In genomic region chr2:117058366-117058765, GRCh38 we compare ENCODE assay signal across 15 cellular contexts.
A peak's percentile ranks its signal among the peaks of the same experiment; 100 is the strongest.
DNase-seq lines count a peak whose midpoint lies in the region; ATAC-seq and TF ChIP-seq lines count a peak whose summit lies in the region.
"Had no signal": no experiment of that assay in that cellular context is flagged by ENCODE, and none has a peak within 500 bp of the region (broad histone marks: within the 10 kb centered on the region; RNA-seq: fewer than 3 reads in every experiment).

No MANE protein-coding gene starts in this region.

- no peaks in the 10 kb centered on the region for H3K79me2 ChIP-seq in MM.1S (ENCODE audit: low read length)

- peaks cover 6% of the 10 kb centered on the region for H3K4me1 Mint-ChIP-seq in nephron progenitor cell
- H3K4me1 Mint-ChIP-seq: activated naive CD4-positive, alpha-beta T cell treated with anti-CD3 and anti-CD28 coated beads, Interleukin-2, amount 10 ng/mL, durations not matched to agents 7 days and 5 days; central memory CD8-positive, alpha-beta T cell; stimulated activated naive CD8-positive, alpha-beta T cell treated with anti-CD3 and anti-CD28 coated beads, Interleukin-15, amount 100 ng/mL, for 72 hours had no signal

- no peaks in the 10 kb centered on the region for H3K27me3 Mint-ChIP-seq in nephron progenitor cell (ENCODE audit: low read depth, poor library complexity)
- H3K27me3 Mint-ChIP-seq: activated CD4-positive, alpha-beta memory T cell treated with anti-CD3 and anti-CD28 coated beads for 36 hours; activated naive CD4-positive, alpha-beta T cell treated with anti-CD3 and anti-CD28 coated beads, Interleukin-2, amount 10 ng/mL, durations not matched to agents 7 days and 5 days; central memory CD8-positive, alpha-beta T cell; stimulated activated naive CD8-positive, alpha-beta T cell treated with anti-CD3 and anti-CD28 coated beads, Interleukin-15, amount 100 ng/mL, for 72 hours had no signal

- H3K36me3 ChIP-seq in MM.1S (replicated peaks; ENCODE audit: insufficient read depth, low read length), result no peaks in the 10 kb centered on the region

- H3K9me3 ChIP-seq in MM.1S (replicated peaks; ENCODE audit: insufficient read depth, low read length), result no peaks in the 10 kb centered on the region

- no peaks in the 10 kb centered on the region for H4K20me1 ChIP-seq in MM.1S (ENCODE audit: insufficient read depth, low read length)

- TF ChIP-seq CTCF in MM.1S (IDR thresholded peaks at IDR 0.05; ENCODE audit: low read length), result no peak
- no peak for TF ChIP-seq CTCF in nephron progenitor cell (IDR thresholded peaks at IDR 0.05)

- H3K27ac ChIP-seq in MM.1S (ENCODE audit: low read length), result no peak overlapping the region

- peaks cover 4% of the 10 kb centered on the region; the same call in 1 of the 2 replicates for H3K4me1 ChIP-seq in MM.1S (ENCODE audit: low read length)

- no peaks in the 10 kb centered on the region for H3F3A ChIP-seq in MM.1S (ENCODE audit: insufficient read depth, low read length)

- peaks cover 13% of the 10 kb centered on the region for H3K9me3 Mint-ChIP-seq in nephron progenitor cell

- H2AFZ ChIP-seq in MM.1S (ENCODE audit: low read length), result no peak overlapping the region

- no peaks in the 10 kb centered on the region for H3K27me3 ChIP-seq in MM.1S (replicated peaks; ENCODE audit: insufficient read depth, low read length)

- H3K4me3 ChIP-seq in MM.1S (ENCODE audit: low read length), result no peak overlapping the region

- no peaks in the 10 kb centered on the region for H3K9me2 ChIP-seq in MM.1S (replicated peaks; ENCODE audit: insufficient read depth, low read length)

- peak overlapping the region; percentile 33 for H3K27ac Mint-ChIP-seq in nephron progenitor cell
- H3K27ac Mint-ChIP-seq: activated CD4-positive, alpha-beta memory T cell treated with anti-CD3 and anti-CD28 coated beads for 36 hours; activated naive CD4-positive, alpha-beta T cell treated with anti-CD3 and anti-CD28 coated beads, Interleukin-2, amount 10 ng/mL, durations not matched to agents 7 days and 5 days; CD8-positive, alpha-beta T cell had no signal

- DNase-seq in MM.1S, result peak; percentile 71
- no peak for DNase-seq in nephron progenitor cell
- DNase-seq in NCI-H2029 (lab: John Stamatoyannopoulos, UW), result no peak
- DNase-seq in iPS-NIHi7 (ENCODE audit: extremely low spot score), result no peak
- no peak for DNase-seq in stimulated activated CD4-positive, alpha-beta T cell treated with anti-CD3 and anti-CD28 coated beads, Interleukin-1b, Interleukin-23, amount 100 ng/mL, for 48 hours
- DNase-seq: activated CD4-positive, alpha-beta memory T cell treated with anti-CD3 and anti-CD28 coated beads for 36 hours; activated naive CD4-positive, alpha-beta T cell treated with anti-CD3 and anti-CD28 coated beads, Interleukin-2, amount 10 ng/mL, durations not matched to agents 7 days and 5 days; CD8-positive, alpha-beta T cell; NCI-H1694; NCI-H774; stimulated activated CD4-positive, alpha-beta T cell treated with anti-CD3 and anti-CD28 coated beads, Interleukin-4, amount 100 ng/mL, for 24 hours; stimulated activated naive CD8-positive, alpha-beta T cell treated with anti-CD3 and anti-CD28 coated beads, Interleukin-15, amount 100 ng/mL, for 72 hours had no signal

- ATAC-seq in GM19395 (IDR thresholded peaks at IDR 0.05; ENCODE audit: unreplicated experiment) (peak; percentile 94), HG02852 (IDR thresholded peaks at IDR 0.05; ENCODE audit: unreplicated experiment) (peak; percentile 93)
- ATAC-seq: CD8-positive, alpha-beta T cell; stimulated activated naive CD8-positive, alpha-beta T cell treated with anti-CD3 and anti-CD28 coated beads, Interleukin-15, amount 100 ng/mL, for 72 hours had no signal

- peaks cover 12% of the 10 kb centered on the region for H3K36me3 Mint-ChIP-seq in nephron progenitor cell (ENCODE audit: low read depth)
- H3K36me3 Mint-ChIP-seq: activated CD4-positive, alpha-beta memory T cell treated with anti-CD3 and anti-CD28 coated beads for 36 hours; activated naive CD4-positive, alpha-beta T cell treated with anti-CD3 and anti-CD28 coated beads, Interleukin-2, amount 10 ng/mL, durations not matched to agents 7 days and 5 days; CD8-positive, alpha-beta T cell had no signal

- no peak overlapping the region for H3K4me2 ChIP-seq in MM.1S (ENCODE audit: low read depth, low read length)

- no peak overlapping the region for H3K4me3 Mint-ChIP-seq in nephron progenitor cell
- H3K4me3 Mint-ChIP-seq: activated CD4-positive, alpha-beta memory T cell treated with anti-CD3 and anti-CD28 coated beads for 36 hours; activated naive CD4-positive, alpha-beta T cell treated with anti-CD3 and anti-CD28 coated beads, Interleukin-2, amount 10 ng/mL, durations not matched to agents 7 days and 5 days; CD8-positive, alpha-beta T cell; central memory CD8-positive, alpha-beta T cell; stimulated activated naive CD8-positive, alpha-beta T cell treated with anti-CD3 and anti-CD28 coated beads, Interleukin-15, amount 100 ng/mL, for 72 hours had no signal

- no peak overlapping the region for H3K9ac ChIP-seq in MM.1S (ENCODE audit: low read length)
